Comparison of ENCODE assay signal across 21 cellular contexts in genomic region chr10:78383378-78383777, GRCh38.
DNase-seq lines count a peak whose midpoint lies in the region; ATAC-seq and TF ChIP-seq lines count a peak whose summit lies in the region.
"Had no signal": no experiment of that assay in that cellular context is flagged by ENCODE, and none has a peak within 500 bp of the region (broad histone marks: within the 10 kb centered on the region; RNA-seq: fewer than 3 reads in every experiment).

No MANE protein-coding gene starts in this region.

- intact Hi-C loops in mucosa of descending colon (cut with DNase I, micrococcal nuclease) = no loop called here

- TF ChIP-seq CTCF in HEK293 (tag by site-specific recombination; IDR thresholded peaks at IDR 0.05) = no peak
- TF ChIP-seq CTCF in mesothelial cell of epicardium (IDR thresholded peaks at IDR 0.05; ENCODE audit: unreplicated experiment) = no peak
- no peak for TF ChIP-seq CTCF in mucosa of descending colon (IDR thresholded peaks at IDR 0.05)

- POLR2A ChIA-PET in HEK293 (lab: Yijun Ruan, JAX) = no interaction called here
- POLR2A ChIA-PET in CD8-positive, alpha-beta memory T cell (lab: Charles Lee) = no interaction called here

- no peak for DNase-seq in SK-N-MC (ENCODE audit: low read depth, low spot score)
- DNase-seq in caudate nucleus (lab: John Stamatoyannopoulos, UW) = no peak
- DNase-seq in mesothelial cell of epicardium (ENCODE audit: low spot score in 2 of 2, unreplicated experiment in 2 of 2) = no peak
- no peak for DNase-seq in CD8-positive, alpha-beta memory T cell
- no peak for DNase-seq in glomerular visceral epithelial cell (ENCODE audit: extremely low spot score)
- DNase-seq in mucosa of descending colon = no peak
- DNase-seq: AML-193; BE2C; Calu3; CD4-positive, alpha-beta T cell; COR-L47; DND-41; H9; HFFc6 had no signal

- H3K27me3 ChIP-seq in CD8-positive, alpha-beta memory T cell (ENCODE audit: insufficient read depth, low read length, poor library complexity, severe bottlenecking) = no peaks in the 10 kb centered on the region
- H3K27me3 ChIP-seq: BE2C; BLaER1 treated with 17β-estradiol and CSF1 and Interleukin-3, amounts not matched to agents 10 nM and 100 nM had no signal

- H3K4me1 ChIP-seq in HEK293 (ENCODE audit: control insufficient read depth, insufficient read depth, low read length) (no peaks in the 10 kb centered on the region), mucosa of descending colon (ENCODE audit: low read depth) (no peaks in the 10 kb centered on the region)
- H3K4me1 ChIP-seq in CD8-positive, alpha-beta memory T cell (ENCODE audit: insufficient read depth, low read length) = no peaks in the 10 kb centered on the region
- H3K4me1 ChIP-seq: BE2C; BLaER1 treated with 17β-estradiol and CSF1 and Interleukin-3, amounts not matched to agents 10 nM and 100 nM had no signal

- no peak overlapping the region for H3K27ac ChIP-seq in HEK293 (ENCODE audit: extremely low read depth, low read depth, low read length)
- H3K27ac ChIP-seq in SK-N-MC = peak overlapping the region; percentile 57; the same call in 1 of the 2 replicates
- peak overlapping the region; percentile 14 for H3K27ac ChIP-seq in caudate nucleus (ENCODE audit: low read depth, low read length)
- H3K27ac ChIP-seq in CD8-positive, alpha-beta memory T cell (ENCODE audit: low read depth, low read length) = no peak overlapping the region
- H3K27ac ChIP-seq: 22Rv1; BLaER1 treated with 17β-estradiol and CSF1 and Interleukin-3, amounts not matched to agents 10 nM and 100 nM had no signal

- ATAC-seq in GM19452 (IDR thresholded peaks at IDR 0.05; ENCODE audit: unreplicated experiment) = no peak
- no peak for ATAC-seq in mucosa of descending colon
- ATAC-seq: GM23338, HCT116 had no signal

- H3K36me3 Mint-ChIP-seq in mesothelial cell of epicardium = no peaks in the 10 kb centered on the region
- peaks cover 0 to 2% (median 0%) of the 10 kb centered on the region in 3 donors for H3K36me3 Mint-ChIP-seq in CD8-positive, alpha-beta memory T cell
- H3K36me3 Mint-ChIP-seq: CD14-positive monocyte had no signal

- H3K9me3 ChIP-seq in HEK293 (ENCODE audit: control insufficient read depth, insufficient read depth, low read depth, low read length) (no peaks in the 10 kb centered on the region), SK-N-MC (ENCODE audit: low read depth, low read length) (no peaks in the 10 kb centered on the region), mucosa of descending colon (no peaks in the 10 kb centered on the region)
- no peaks in the 10 kb centered on the region for H3K9me3 ChIP-seq in CD8-positive, alpha-beta memory T cell (ENCODE audit: low read length)
- H3K9me3 ChIP-seq: BE2C had no signal

- no peak overlapping the region for H3K9ac ChIP-seq in SK-N-MC (ENCODE audit: insufficient read length)
- H3K9ac ChIP-seq: BLaER1 treated with 17β-estradiol and CSF1 and Interleukin-3, amounts not matched to agents 10 nM and 100 nM had no signal

- CTCF ChIA-PET in HEK293 (lab: Yijun Ruan, JAX) = interaction anchor here (1.1 to 1.4 kb wide), 2 partner anchors 21 to 336 kb away, joined by 3 read pairs; no protein-coding TSS in a partner anchor
- CTCF ChIA-PET in CD8-positive, alpha-beta memory T cell (lab: Charles Lee) = no interaction called here

- H3K27ac Mint-ChIP-seq in mesothelial cell of epicardium = peak overlapping the region; percentile 33
- H3K27ac Mint-ChIP-seq in CD8-positive, alpha-beta memory T cell = no peak overlapping the region
- H3K27ac Mint-ChIP-seq: CD14-positive monocyte; CD4-positive, alpha-beta T cell; GM23338; H9; HFFc6 had no signal

- H3K4me3 ChIP-seq in HEK293 (ENCODE audit: low read depth, low read length) (no peak overlapping the region), SK-N-MC (no peak overlapping the region), mucosa of descending colon (no peak overlapping the region)
- H3K4me3 ChIP-seq in CD8-positive, alpha-beta memory T cell (ENCODE audit: low read length) = no peak overlapping the region
- H3K4me3 ChIP-seq: BLaER1 treated with 17β-estradiol and CSF1 and Interleukin-3, amounts not matched to agents 10 nM and 100 nM; GM23338 had no signal

- H3K36me3 ChIP-seq in HEK293 (ENCODE audit: control insufficient read depth in 2 of 2, insufficient read depth in 1 of 2, low read length in 2 of 2) (no peaks in the 10 kb centered on the region), SK-N-MC (ENCODE audit: insufficient read depth, low read length) (no peaks in the 10 kb centered on the region), mucosa of descending colon (ENCODE audit: low read depth) (no peaks in the 10 kb centered on the region)
- no peaks in the 10 kb centered on the region for H3K36me3 ChIP-seq in CD8-positive, alpha-beta memory T cell (ENCODE audit: insufficient read depth, low read length)
- H3K36me3 ChIP-seq: BE2C; BLaER1 treated with 17β-estradiol and CSF1 and Interleukin-3, amounts not matched to agents 10 nM and 100 nM had no signal

- H3K27me3 Mint-ChIP-seq in mesothelial cell of epicardium (ENCODE audit: low read depth) = no peaks in the 10 kb centered on the region
- H3K27me3 Mint-ChIP-seq in CD8-positive, alpha-beta memory T cell = peaks cover 10 to 40% of the 10 kb centered on the region in 2 donors

- H3K4me3 Mint-ChIP-seq in mesothelial cell of epicardium = no peak overlapping the region
- H3K4me3 Mint-ChIP-seq in CD8-positive, alpha-beta memory T cell = no peak overlapping the region
- H3K4me3 Mint-ChIP-seq: CD14-positive monocyte; CD4-positive, alpha-beta T cell; GM23338; H9; HFFc6 had no signal

- H3K9me3 Mint-ChIP-seq in mesothelial cell of epicardium = peaks cover 3% of the 10 kb centered on the region
- peaks cover 0 to 2% (median 0%) of the 10 kb centered on the region in 5 donors for H3K9me3 Mint-ChIP-seq in CD8-positive, alpha-beta memory T cell

- peaks cover 29% of the 10 kb centered on the region for H3K4me1 Mint-ChIP-seq in mesothelial cell of epicardium
- no peaks in the 10 kb centered on the region for H3K4me1 Mint-ChIP-seq in CD8-positive, alpha-beta memory T cell
- H3K4me1 Mint-ChIP-seq: CD14-positive monocyte had no signal

TF ChIP-seq in HEK293, 187 proteins besides CTCF, POLR2A, EP300 and RAD21:
- TF ChIP-seq KLF9 (tag by site-specific recombination; IDR thresholded peaks at IDR 0.05; ENCODE audit: low read depth) = peak; percentile 18; the same call in 1 of the 2 replicates
- no peak for TF ChIP-seq TCF7L2 (IDR thresholded peaks at IDR 0.05; ENCODE audit: borderline replicate concordance, low read depth, low read length)
- TF ChIP-seq KLF1 (tag by site-specific recombination; IDR thresholded peaks at IDR 0.05) = 0 out of 2 replicates have a peak, but pooled peaks have one; percentile 17
TF ChIP-seq in HEK293: peak in this region for 2.

Comparison
In these comparisons a context has a peak if more than half of its experiments do, and no peak if none do; other contexts are left out.
1. H3K27ac ChIP-seq: peak in SK-N-MC (single experiment) and caudate nucleus (single experiment); none in HEK293 (single experiment) and CD8-positive, alpha-beta memory T cell (single experiment).